Comparison of ENCODE assay signal across 8 cellular contexts in genomic region chr1:32702599-32703478, GRCh38. TPM values are rescaled to one million over a fixed set of nuclear protein-coding genes. Genes with fewer than 3 reads are reported as not detected.
DNase-seq lines count a peak whose midpoint lies in the region; ATAC-seq and TF ChIP-seq lines count a peak whose summit lies in the region.

Gene SYNC (minus strand): TSS chr1:32702770. CDS start chr1:32702660, 110 bp downstream.

- no peaks in the 10 kb centered on the region for H3K9me3 ChIP-seq in Panc1 (ENCODE audit: control insufficient read depth, insufficient read depth, low read depth, low read length)

- TF ChIP-seq CTCF in Panc1 (IDR thresholded peaks at IDR 0.05): no peak

- POLR2A ChIA-PET in Panc1 (lab: Charles Lee): no interaction called here

- peak within 1 kb of the TSS; percentile 53 to 69 for H3K4me3 ChIP-seq in Panc1 (ENCODE audit: low read depth in 2 of 2, low read length in 2 of 2)

- H3K9me3 Mint-ChIP-seq in stimulated activated naive B cell treated with anti-CD40 and anti-IgM and Interleukin-4, amounts not matched to agents 10 μg/mL and 1 μg/mL and 100 μg/mL, for 72 hours: no peaks in the 10 kb centered on the region

- no peaks in the 10 kb centered on the region for H3K36me3 ChIP-seq in Panc1 (ENCODE audit: control insufficient read depth, insufficient read depth, low read length)

- peak; percentile 78 for ATAC-seq in Panc1
- ATAC-seq in stimulated activated naive B cell treated with anti-CD40 and anti-IgM and Interleukin-4, amounts not matched to agents 10 μg/mL and 1 μg/mL and 100 μg/mL, for 72 hours (replicated peaks): peak; percentile 74 to 80

- peak; percentile 20 for DNase-seq in NCI-H2227 (lab: John Stamatoyannopoulos, UW; ENCODE audit: unreplicated experiment)
- DNase-seq in NCI-H2227 treated with DMSO at 0.1 percent for 48 hours (lab: John Stamatoyannopoulos, UW): no peak
- no peak for DNase-seq in Panc1 (ENCODE audit: low read depth, low spot score)
- DNase-seq in dedifferentiated amniotic fluid mesenchymal stem cell (ENCODE audit: extremely low spot score): peak; percentile 51
- DNase-seq in kidney glomerular epithelial cell (lab: John Stamatoyannopoulos, UW): peak; percentile 74
- no peak for DNase-seq in stimulated activated naive B cell treated with anti-CD40 and anti-IgM and Interleukin-4, amounts not matched to agents 10 μg/mL and 1 μg/mL and 100 μg/mL, for 72 hours
- DNase-seq in activated effector memory CD4-positive, alpha-beta T cell treated with anti-CD3 and anti-CD28 coated beads, Interleukin-2, amount 50 U/mL, for 16 hours: no peak
- no peak for DNase-seq in occipital lobe (lab: John Stamatoyannopoulos, UW)

- peaks cover 9 to 13% of the 10 kb centered on the region in 2 donors for H3K4me1 Mint-ChIP-seq in stimulated activated naive B cell treated with anti-CD40 and anti-IgM and Interleukin-4, amounts not matched to agents 10 μg/mL and 1 μg/mL and 100 μg/mL, for 72 hours

- in situ Hi-C loops in Panc1 (cut with HindIII; ENCODE audit: low pct_unique_long_range_greater_than_20kb, low sequenced_read_pairs): no loop called here

- H3K27me3 ChIP-seq in Panc1 (ENCODE audit: control insufficient read depth, insufficient read depth, low read length): no peaks in the 10 kb centered on the region

- peaks cover 0 to 4% of the 10 kb centered on the region in 2 donors for H3K36me3 Mint-ChIP-seq in stimulated activated naive B cell treated with anti-CD40 and anti-IgM and Interleukin-4, amounts not matched to agents 10 μg/mL and 1 μg/mL and 100 μg/mL, for 72 hours

- BruUV-seq in Panc1 (replicated peaks; lab: Mats Ljungman, UMichigan): no TSS peak

- CTCF ChIA-PET in Panc1 (lab: Charles Lee): interaction anchor here (0.7 kb wide), 1 partner anchor 183 kb away, joined by 4 read pairs; no protein-coding TSS in a partner anchor

- H3K27ac Mint-ChIP-seq in stimulated activated naive B cell treated with anti-CD40 and anti-IgM and Interleukin-4, amounts not matched to agents 10 μg/mL and 1 μg/mL and 100 μg/mL, for 72 hours: peak within 1 kb of the TSS; percentile 62

- H3K4me3 Mint-ChIP-seq in stimulated activated naive B cell treated with anti-CD40 and anti-IgM and Interleukin-4, amounts not matched to agents 10 μg/mL and 1 μg/mL and 100 μg/mL, for 72 hours: peak within 1 kb of the TSS; percentile 66 to 75

- H3K27ac ChIP-seq in Panc1 (ENCODE audit: low read length): peak within 1 kb of the TSS; percentile 64

- intact Hi-C loops in Panc1 (cut with micrococcal nuclease; ENCODE audit: unreplicated experiment): no loop called here

- H3K27me3 Mint-ChIP-seq in stimulated activated naive B cell treated with anti-CD40 and anti-IgM and Interleukin-4, amounts not matched to agents 10 μg/mL and 1 μg/mL and 100 μg/mL, for 72 hours: peaks cover 27 to 58% of the 10 kb centered on the region in 2 donors

- H3K4me1 ChIP-seq in Panc1 (ENCODE audit: control insufficient read depth, insufficient read depth, low read length): peaks cover 18% of the 10 kb centered on the region

RNA-seq across cellular contexts. Expression of gene SYNC, which starts in this region (rescaled TPM):
- total RNA-seq in Panc1 (2021; ENCODE audit: unreplicated experiment): 1.3 TPM
- polyA plus RNA-seq in Panc1 (2012; ENCODE audit: insufficient read length): 1.2 TPM
- total RNA-seq in occipital lobe: 4.1 TPM

Comparison
In these comparisons a context has a peak if more than half of its experiments do, and no peak if none do; other contexts are left out.
1. DNase-seq: peak in NCI-H2227 (single experiment), dedifferentiated amniotic fluid mesenchymal stem cell (single experiment) and kidney glomerular epithelial cell (single experiment); none in NCI-H2227 treated with DMSO at 0.1 percent for 48 hours (single experiment), Panc1 (single experiment), stimulated activated naive B cell treated with anti-CD40 and anti-IgM and Interleukin-4, amounts not matched to agents 10 μg/mL and 1 μg/mL and 100 μg/mL, for 72 hours (single experiment), activated effector memory CD4-positive, alpha-beta T cell treated with anti-CD3 and anti-CD28 coated beads, Interleukin-2, amount 50 U/mL, for 16 hours (single experiment) and occipital lobe (single experiment).